29 cellular contexts compared by ENCODE assay signal in genomic region chr2:169439900-169440299, GRCh38.
"Had no signal": no experiment of that assay in that cellular context is flagged by ENCODE, and none has a peak within 500 bp of the region (broad histone marks: within the 10 kb centered on the region; RNA-seq: fewer than 3 reads in every experiment).

No MANE protein-coding gene starts in this region.

- H3K4me3 Mint-ChIP-seq: naive B cell; naive thymus-derived CD8-positive, alpha-beta T cell; natural killer cell treated with Interleukin-12 subunit alpha and Interleukin-12 subunit beta and Interleukin-15 and Interleukin-18, amount 100 ng/mL, for 72 hours; neural progenitor cell; stimulated activated effector memory CD8-positive, alpha-beta T cell treated with anti-CD3 and anti-CD28 coated beads, Interleukin-12 subunit alpha, Interleukin-12 subunit beta, amount 100 ng/mL, for 72 hours; stimulated activated naive B cell treated with anti-CD40 and anti-IgM and Interleukin-4, amounts not matched to agents 10 μg/mL and 1 μg/mL and 100 μg/mL, for 72 hours; stimulated activated naive CD8-positive, alpha-beta T cell treated with anti-CD3 and anti-CD28 coated beads, Interleukin-15, Interleukin-2, amounts not matched to agents 100 ng/mL and 50 ng/mL, for 24 hours; type B pancreatic cell had no signal

- H3K9me3 Mint-ChIP-seq: natural killer cell treated with Interleukin-12 subunit alpha and Interleukin-12 subunit beta and Interleukin-15 and Interleukin-18, amount 100 ng/mL, for 72 hours; neural progenitor cell; stimulated activated effector memory CD8-positive, alpha-beta T cell treated with anti-CD3 and anti-CD28 coated beads, Interleukin-12 subunit alpha, Interleukin-12 subunit beta, amount 100 ng/mL, for 72 hours; stimulated activated naive B cell treated with anti-CD40 and anti-IgM and Interleukin-4, amounts not matched to agents 10 μg/mL and 1 μg/mL and 100 μg/mL, for 72 hours; stimulated activated naive CD8-positive, alpha-beta T cell treated with anti-CD3 and anti-CD28 coated beads, Interleukin-15, Interleukin-2, amounts not matched to agents 100 ng/mL and 50 ng/mL, for 24 hours; type B pancreatic cell had no signal

- H3K27ac ChIP-seq: neural progenitor cell, pancreas, prostate gland, right atrium auricular region, right lobe of liver, sigmoid colon, spleen, stomach, suprapubic skin, testis, tibial artery, transverse colon, upper lobe of right lung, uterus had no signal

- H2AFZ ChIP-seq: neural progenitor cell had no signal

- H3K4me3 ChIP-seq: neural progenitor cell, pancreas, prostate gland, right atrium auricular region, right lobe of liver, sigmoid colon, spleen, stomach, suprapubic skin, testis, tibial artery, transverse colon, upper lobe of right lung, uterus had no signal

- H3K27ac Mint-ChIP-seq: naive B cell; naive thymus-derived CD8-positive, alpha-beta T cell; natural killer cell treated with Interleukin-12 subunit alpha and Interleukin-12 subunit beta and Interleukin-15 and Interleukin-18, amount 100 ng/mL, for 72 hours; neural progenitor cell; stimulated activated effector memory CD8-positive, alpha-beta T cell treated with anti-CD3 and anti-CD28 coated beads, Interleukin-12 subunit alpha, Interleukin-12 subunit beta, amount 100 ng/mL, for 72 hours; stimulated activated naive B cell treated with anti-CD40 and anti-IgM and Interleukin-4, amounts not matched to agents 10 μg/mL and 1 μg/mL and 100 μg/mL, for 72 hours; stimulated activated naive CD8-positive, alpha-beta T cell treated with anti-CD3 and anti-CD28 coated beads, Interleukin-15, Interleukin-2, amounts not matched to agents 100 ng/mL and 50 ng/mL, for 24 hours; type B pancreatic cell had no signal

- ATAC-seq: naive thymus-derived CD8-positive, alpha-beta T cell; natural killer cell treated with Interleukin-12 subunit alpha and Interleukin-12 subunit beta and Interleukin-15 and Interleukin-18, amount 100 ng/mL, for 72 hours; pancreas; right lobe of liver; stimulated activated effector memory CD8-positive, alpha-beta T cell treated with anti-CD3 and anti-CD28 coated beads, Interleukin-12 subunit alpha, Interleukin-12 subunit beta, amount 100 ng/mL, for 72 hours; stimulated activated naive B cell treated with anti-CD40 and anti-IgM and Interleukin-4, amounts not matched to agents 10 μg/mL and 1 μg/mL and 100 μg/mL, for 72 hours; upper lobe of right lung had no signal

- H3K27me3 ChIP-seq: neural progenitor cell, right atrium auricular region, right lobe of liver, sigmoid colon, suprapubic skin, testis, tibial artery, upper lobe of right lung, uterus had no signal

- H3K36me3 ChIP-seq: neural progenitor cell, pancreas, prostate gland, right atrium auricular region, right lobe of liver, sigmoid colon, spleen, stomach, suprapubic skin, tibial artery, transverse colon, upper lobe of right lung, uterus had no signal

- H3K36me3 Mint-ChIP-seq: naive B cell; naive thymus-derived CD8-positive, alpha-beta T cell; natural killer cell treated with Interleukin-12 subunit alpha and Interleukin-12 subunit beta and Interleukin-15 and Interleukin-18, amount 100 ng/mL, for 72 hours; neural progenitor cell; stimulated activated effector memory CD8-positive, alpha-beta T cell treated with anti-CD3 and anti-CD28 coated beads, Interleukin-12 subunit alpha, Interleukin-12 subunit beta, amount 100 ng/mL, for 72 hours; stimulated activated naive B cell treated with anti-CD40 and anti-IgM and Interleukin-4, amounts not matched to agents 10 μg/mL and 1 μg/mL and 100 μg/mL, for 72 hours; type B pancreatic cell had no signal

- FAIRE-seq: pancreas, small intestine had no signal

- H3K4me2 ChIP-seq: neural progenitor cell had no signal

- H3K4me1 ChIP-seq: pancreas, prostate gland, right atrium auricular region, sigmoid colon, spleen, stomach, suprapubic skin, testis, tibial artery, transverse colon, upper lobe of right lung, uterus had no signal

- DNase-seq: naive B cell; naive thymus-derived CD8-positive, alpha-beta T cell; occipital lobe; pancreas; retina; right lobe of liver; sigmoid colon; small intestine; spleen; stimulated activated CD4-positive, alpha-beta T cell treated with anti-CD3 and anti-CD28 coated beads, Interleukin-12 subunit alpha, Interleukin-12 subunit beta, amount 100 ng/mL, for 4 hours; stimulated activated CD4-positive, alpha-beta T cell treated with anti-CD3 and anti-CD28 coated beads, Interleukin-1b, Interleukin-23, amount 100 ng/mL, for 48 hours; stimulated activated CD4-positive, alpha-beta T cell treated with anti-CD3 and anti-CD28 coated beads, Interleukin-4, amount 100 ng/mL, for 1 hour; stimulated activated CD4-positive, alpha-beta T cell treated with anti-CD3 and anti-CD28 coated beads, Interleukin-4, amount 100 ng/mL, for 4 hours; stimulated activated naive B cell treated with anti-CD40 and anti-IgM and Interleukin-4, amounts not matched to agents 10 μg/mL and 1 μg/mL and 100 μg/mL, for 72 hours; stimulated activated naive CD4-positive, alpha-beta T cell treated with Interleukin-2 at 50 U/mL for 16 hours; stomach; testis; tibial artery; transverse colon; upper lobe of right lung; uterus had no signal

- H3K9ac ChIP-seq: neural progenitor cell had no signal

- H3K4me1 Mint-ChIP-seq: naive B cell; stimulated activated effector memory CD8-positive, alpha-beta T cell treated with anti-CD3 and anti-CD28 coated beads, Interleukin-12 subunit alpha, Interleukin-12 subunit beta, amount 100 ng/mL, for 72 hours; stimulated activated naive B cell treated with anti-CD40 and anti-IgM and Interleukin-4, amounts not matched to agents 10 μg/mL and 1 μg/mL and 100 μg/mL, for 72 hours had no signal

- H3K9me3 ChIP-seq: prostate gland, right atrium auricular region, right lobe of liver, sigmoid colon, spleen, stomach, suprapubic skin, testis, tibial artery, transverse colon, upper lobe of right lung, uterus had no signal
